In the genomic region with DNA sequence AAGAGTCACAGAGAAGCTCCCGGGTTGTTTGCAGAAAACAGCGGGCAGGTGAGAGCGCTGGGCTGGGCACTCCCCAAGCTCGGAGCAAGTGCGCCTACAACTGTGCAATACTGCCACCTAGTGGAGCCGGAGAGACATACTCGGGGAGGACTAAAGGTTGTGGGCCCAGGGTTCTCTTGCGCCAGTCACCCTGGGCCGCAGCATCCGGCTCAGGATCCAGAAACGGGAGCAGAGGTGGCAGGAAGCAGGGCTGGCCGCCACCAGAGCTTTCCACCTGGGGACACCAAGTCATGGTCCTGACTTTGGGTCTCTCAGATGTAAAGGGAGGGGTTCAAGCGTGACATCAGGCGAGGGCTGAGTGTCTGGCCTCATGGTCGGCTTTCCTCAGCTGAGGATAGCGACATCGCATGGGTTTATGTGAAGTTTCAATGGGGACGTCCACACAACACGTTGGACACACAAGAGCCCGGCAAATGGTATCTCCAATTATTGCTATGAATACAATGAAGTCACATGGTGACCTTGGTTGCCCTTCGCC, we compare ENCODE assay signal across 8 cellular contexts. TPM values are rescaled to one million over a fixed set of nuclear protein-coding genes. Genes with fewer than 3 reads are reported as not detected.
DNase-seq lines count a peak whose midpoint lies in the region; ATAC-seq and TF ChIP-seq lines count a peak whose summit lies in the region.

No MANE protein-coding gene starts in this region.

- peak; percentile 90 for TF ChIP-seq CTCF in CD4-positive, alpha-beta T cell (IDR thresholded peaks at IDR 0.05)
- peak; percentile 65 to 89 (median 81) for TF ChIP-seq CTCF in heart left ventricle (IDR thresholded peaks at IDR 0.05)
- peak; percentile 68 to 89 (median 86) for TF ChIP-seq CTCF in prostate gland (IDR thresholded peaks at IDR 0.05)
- TF ChIP-seq CTCF in vagina (IDR thresholded peaks at IDR 0.05): peak; percentile 53 to 64 (median 64)

- peaks cover 50% of the 10 kb centered on the region for H3K27me3 Mint-ChIP-seq in CD4-positive, alpha-beta T cell

- no peaks in the 10 kb centered on the region for H3K9me3 ChIP-seq in CD4-positive, alpha-beta T cell (ENCODE audit: control insufficient read depth, low read length)
- H3K9me3 ChIP-seq in heart left ventricle (no peaks in the 10 kb centered on the region), prostate gland (no peaks in the 10 kb centered on the region), vagina (no peaks in the 10 kb centered on the region)

- POLR2A ChIA-PET in CD4-positive, alpha-beta T cell (lab: Charles Lee): interaction anchor here (0.7 to 1.3 kb wide), 3 partner anchors 118 to 565 kb away, joined by 3 read pairs; no protein-coding TSS in a partner anchor

- H3K36me3 Mint-ChIP-seq in CD4-positive, alpha-beta T cell (ENCODE audit: low read depth): no peaks in the 10 kb centered on the region

- H3K4me1 Mint-ChIP-seq in CD4-positive, alpha-beta T cell (ENCODE audit: low read depth): peaks cover 6% of the 10 kb centered on the region

- intact Hi-C loops in CD4-positive, alpha-beta T cell (cut with DNase I, micrococcal nuclease): loop anchor here (2.0 to 10.0 kb wide), 4 partner anchors 16 to 566 kb away; no protein-coding TSS in a partner anchor
- intact Hi-C loops in heart left ventricle (cut with DNase I): loop anchor here in 5 of 10 donors (5.0 to 10.0 kb wide), 4 partner anchors 385 to 568 kb away; partner anchors contain the start of gene NAPSA (in 2 of the 5)
- intact Hi-C loops in prostate gland (cut with DNase I): no loop called here
- intact Hi-C loops in vagina (cut with DNase I): no loop called here

- DNase-seq in CD4-positive, alpha-beta T cell: peak; percentile 53 to 73 (median 62)
- DNase-seq in NCI-H1417 treated with DMSO at 0.1 percent for 48 hours (lab: John Stamatoyannopoulos, UW) (peak; percentile 53), SW 1271 (lab: John Stamatoyannopoulos, UW) (peak; percentile 36 to 74), heart left ventricle (peak; percentile 61 to 77 (median 68)), prostate gland (ENCODE audit: low spot score) (peak; percentile 85), vagina (ENCODE audit: extremely low spot score in 2 of 2) (no peak)
- peak; percentile 55 for DNase-seq in activated naive CD8-positive, alpha-beta T cell treated with anti-CD3 and anti-CD28 coated beads, Interleukin-2, amount 50 U/mL, for 16 hours (ENCODE audit: low read depth, low spot score)

- peaks cover 21% of the 10 kb centered on the region for H3K27me3 ChIP-seq in CD4-positive, alpha-beta T cell (ENCODE audit: control insufficient read depth, insufficient read depth, low read length)
- H3K27me3 ChIP-seq in heart left ventricle: peaks cover 0 to 59% (median 21%) of the 10 kb centered on the region in 9 donors
- H3K27me3 ChIP-seq in prostate gland (replicated peaks; ENCODE audit: insufficient read depth): no peaks in the 10 kb centered on the region
- no peaks in the 10 kb centered on the region for H3K27me3 ChIP-seq in vagina

- H3K4me1 ChIP-seq in heart left ventricle (peaks cover 0 to 4% (median 0%) of the 10 kb centered on the region in 12 donors), prostate gland (replicated peaks) (peaks cover 4% of the 10 kb centered on the region), vagina (no peaks in the 10 kb centered on the region)

- H3K27ac ChIP-seq in CD4-positive, alpha-beta T cell (ENCODE audit: low read depth, low read length): no peak overlapping the region
- H3K27ac ChIP-seq in heart left ventricle: no peak overlapping the region
- peak overlapping the region; percentile 43 to 48 for H3K27ac ChIP-seq in prostate gland
- H3K27ac ChIP-seq in vagina: no peak overlapping the region

- H3K36me3 ChIP-seq in heart left ventricle (no peaks in the 10 kb centered on the region), prostate gland (no peaks in the 10 kb centered on the region), vagina (no peaks in the 10 kb centered on the region)

- CTCF ChIA-PET in CD4-positive, alpha-beta T cell (lab: Charles Lee): interaction anchor here (0.6 to 1.2 kb wide), 7 partner anchors 16 to 127 kb away, joined by 3 to 4 read pairs (median 3); no protein-coding TSS in a partner anchor

- no peak overlapping the region for H3K4me3 ChIP-seq in heart left ventricle
- no peak overlapping the region for H3K4me3 ChIP-seq in prostate gland
- H3K4me3 ChIP-seq in vagina: no peak overlapping the region

- TF ChIP-seq POLR2A in heart left ventricle (IDR thresholded peaks at IDR 0.05) (no peak), prostate gland (IDR thresholded peaks at IDR 0.05) (no peak), vagina (IDR thresholded peaks at IDR 0.05) (no peak)

- WGBS in heart left ventricle, 4 donors: 30 to 43% (median 31%) methylated on average over 15 to 21 of the region's 21 CpGs
- 30% methylated on average over 21 of the region's 21 CpGs for WGBS in prostate gland

- no peak overlapping the region for H3K4me3 Mint-ChIP-seq in CD4-positive, alpha-beta T cell

- H3K9me3 Mint-ChIP-seq in CD4-positive, alpha-beta T cell: no peaks in the 10 kb centered on the region

- ATAC-seq in CD4-positive, alpha-beta T cell (ENCODE audit: poor library complexity): peak; percentile 93
- ATAC-seq in GM21717 (IDR thresholded peaks at IDR 0.05; ENCODE audit: unreplicated experiment) (peak; percentile 69), heart left ventricle (peak; percentile 81 to 96 (median 90))

- no peak overlapping the region for H3K27ac Mint-ChIP-seq in CD4-positive, alpha-beta T cell

RNA-seq across cellular contexts. Expression of gene KLK4, which starts 11.2 kb away (rescaled TPM):
- total RNA-seq in CD4-positive, alpha-beta T cell: not detected
- total RNA-seq in heart left ventricle (not detected), prostate gland (100 to 1,000 TPM; 188 to 330 TPM), vagina (not detected)
- not detected for polyA plus RNA-seq in heart left ventricle

RNA-seq across cellular contexts. Expression of gene KLK5, which starts 30.5 kb away (rescaled TPM):
- not detected for total RNA-seq in CD4-positive, alpha-beta T cell
- total RNA-seq in heart left ventricle: 1 to 10 TPM in 1 of 9 donors, not detected in 8; 5.4 TPM
- polyA plus RNA-seq in heart left ventricle: not detected
- total RNA-seq in prostate gland: 1 to 10 TPM; 1.9 to 2.7 TPM
- total RNA-seq in vagina: 5.9 TPM

RNA-seq across cellular contexts. Expression of gene KLK6, which starts 47.0 kb away (rescaled TPM):
- not detected for total RNA-seq in CD4-positive, alpha-beta T cell
- total RNA-seq in heart left ventricle (not detected), prostate gland (1 to 10 TPM in 1 of 2 donors, not detected in 1; 1.8 TPM), vagina (10.3 TPM)
- polyA plus RNA-seq in heart left ventricle: not detected

RNA-seq across cellular contexts. Expression of gene KLK2, which starts 49.1 kb away (rescaled TPM):
- not detected for total RNA-seq in CD4-positive, alpha-beta T cell
- total RNA-seq in heart left ventricle (not detected), prostate gland (over 10,000 TPM in 1 of 2 donors, 1,000 to 10,000 TPM in 1; 3,344 to 10,024 TPM), vagina (not detected)
- not detected for polyA plus RNA-seq in heart left ventricle

Comparison
In these comparisons a context has a peak if more than half of its experiments do, and no peak if none do; other contexts are left out.
1. DNase-seq: peak in CD4-positive, alpha-beta T cell (10 of 10), NCI-H1417 treated with DMSO at 0.1 percent for 48 hours (single experiment), SW 1271 (2 of 2), activated naive CD8-positive, alpha-beta T cell treated with anti-CD3 and anti-CD28 coated beads, Interleukin-2, amount 50 U/mL, for 16 hours (single experiment), heart left ventricle (5 of 5) and prostate gland (single experiment); none in vagina (0 of 2).
2. H3K27ac ChIP-seq: peak in prostate gland (2 of 2); none in CD4-positive, alpha-beta T cell (single experiment), heart left ventricle (0 of 12) and vagina (single experiment).
3. RNA of gene KLK4, which starts 11.2 kb away (total RNA-seq): 188 to 330 TPM in prostate gland; not detected in CD4-positive, alpha-beta T cell, not detected in heart left ventricle and not detected in vagina (single experiment); every median in the first group is over 100 times any median in the second.
4. intact Hi-C loops: an anchor here in CD4-positive, alpha-beta T cell (2.0 to 10.0 kb wide); none called in prostate gland and vagina.
5. Peak in every context shown above with its lines, with median percentiles within 50 percentile points of each other: ATAC-seq and CTCF ChIP-seq.